In the genomic region with DNA sequence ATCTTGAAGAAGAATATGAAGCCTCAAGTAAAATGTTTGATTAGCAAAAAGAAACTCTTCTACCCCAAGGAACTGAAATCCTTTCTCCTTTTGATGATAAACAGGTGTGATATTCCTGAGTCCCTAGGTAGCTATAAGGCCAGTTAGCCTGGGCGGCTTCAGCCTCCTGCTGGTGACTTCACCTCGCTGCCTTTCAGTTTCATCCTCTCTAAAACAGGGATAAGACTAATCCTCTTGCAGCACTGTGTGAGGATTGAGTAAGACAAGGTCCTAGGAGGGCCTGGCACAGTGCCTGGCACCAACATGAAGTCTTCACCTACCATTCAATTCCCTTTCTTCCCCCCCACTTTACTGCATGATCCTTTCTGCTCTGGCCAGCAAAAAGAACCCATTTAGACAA, we compare ENCODE assay signal across 1 cellular context.
TF ChIP-seq lines count a peak whose summit lies in the region.

No MANE protein-coding gene starts in this region.

TF ChIP-seq in IMR-90, 13 proteins besides CTCF, POLR2A, EP300 and RAD21 (continued from another document):
- TF ChIP-seq CEBPB (IDR thresholded peaks at IDR 0.05; ENCODE audit: low read depth, low read length) (no peak), MAZ (IDR thresholded peaks at IDR 0.05; ENCODE audit: borderline replicate concordance, low read depth, low read length) (no peak)
